Comparison of ENCODE assay signal across 7 cellular contexts in the genomic region with DNA sequence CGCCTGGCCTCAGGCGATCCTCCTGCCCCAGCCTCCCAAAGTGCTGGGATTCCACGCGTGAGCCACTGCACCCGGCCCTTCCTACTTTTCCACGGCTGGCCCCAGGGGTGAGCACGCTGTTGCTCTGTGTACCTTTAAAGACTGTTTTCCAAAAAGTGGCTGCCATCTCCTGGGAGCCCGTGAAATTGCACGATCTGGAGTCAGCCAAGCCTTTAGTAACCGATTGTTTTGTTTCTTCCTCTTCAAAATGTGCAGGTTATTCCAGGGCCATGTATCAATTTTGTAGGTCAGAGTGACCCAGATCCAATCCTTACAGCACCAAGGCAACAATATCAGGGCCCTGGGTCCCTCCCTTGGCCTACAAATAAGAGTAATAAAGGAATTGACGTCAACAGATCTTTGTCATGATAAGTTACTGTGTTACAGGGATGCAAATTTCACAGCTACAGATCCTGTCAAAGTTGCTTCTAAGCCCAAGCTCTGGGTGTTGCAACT.
A peak's percentile ranks its signal among the peaks of the same experiment; 100 is the strongest.
DNase-seq lines count a peak whose midpoint lies in the region; ATAC-seq and TF ChIP-seq lines count a peak whose summit lies in the region.

No MANE protein-coding gene starts in this region.

- H3K27ac ChIP-seq in MM.1S (ENCODE audit: low read length) (no peak overlapping the region), thyroid gland (peak overlapping the region in 1 of 3 donors; percentile 36)

- H3K27ac Mint-ChIP-seq in chondrocyte (ENCODE audit: unreplicated experiment), result peak overlapping the region; percentile 85

- no peaks in the 10 kb centered on the region for H3K9me2 ChIP-seq in MM.1S (replicated peaks; ENCODE audit: insufficient read depth, low read length)

- DNase-seq in GM06990 (ENCODE audit: extremely low read depth, insufficient read length), result no peak
- DNase-seq in MM.1S, result peak; percentile 49
- peak; percentile 1 for DNase-seq in SIG-M5 (lab: John Stamatoyannopoulos, UW)
- DNase-seq in chondrocyte (ENCODE audit: low spot score), result no peak
- DNase-seq in left kidney (ENCODE audit: low read depth, low spot score), result peak; percentile 88
- peak; percentile 58 to 65 for DNase-seq in thyroid gland

- WGBS in thyroid gland, 2 donors, result 16 to 21% methylated on average over 10 to 11 of the region's 11 CpGs

- H3K4me3 Mint-ChIP-seq in chondrocyte (ENCODE audit: unreplicated experiment), result no peak overlapping the region

- H3K4me1 ChIP-seq in MM.1S (ENCODE audit: low read length) (no peaks in the 10 kb centered on the region), thyroid gland (peaks cover 0 to 7% of the 10 kb centered on the region in 2 donors)

- H3K27me3 Mint-ChIP-seq in chondrocyte (ENCODE audit: low read depth), result peaks cover 27% of the 10 kb centered on the region

- H3F3A ChIP-seq in MM.1S (ENCODE audit: insufficient read depth, low read length), result no peaks in the 10 kb centered on the region

- no peaks in the 10 kb centered on the region for H4K20me1 ChIP-seq in MM.1S (ENCODE audit: insufficient read depth, low read length)

- no peak for TF ChIP-seq POLR2A in thyroid gland (IDR thresholded peaks at IDR 0.05)

- H3K36me3 ChIP-seq in GM06990 (ENCODE audit: control insufficient read depth, insufficient read depth, low read length), result no peaks in the 10 kb centered on the region
- H3K36me3 ChIP-seq in MM.1S (replicated peaks; ENCODE audit: insufficient read depth, low read length), result no peaks in the 10 kb centered on the region
- no peaks in the 10 kb centered on the region for H3K36me3 ChIP-seq in thyroid gland

- no peak overlapping the region for H3K9ac ChIP-seq in MM.1S (ENCODE audit: low read length)

- peaks cover 13% of the 10 kb centered on the region for H3K4me1 Mint-ChIP-seq in chondrocyte (ENCODE audit: low read depth)

- H3K27me3 ChIP-seq in GM06990 (replicated peaks; ENCODE audit: control insufficient read depth, insufficient read depth, low read length) (peaks cover 1% of the 10 kb centered on the region), MM.1S (replicated peaks; ENCODE audit: insufficient read depth, low read length) (no peaks in the 10 kb centered on the region), thyroid gland (no peaks in the 10 kb centered on the region)

- H3K4me2 ChIP-seq in MM.1S (ENCODE audit: low read depth, low read length), result no peak overlapping the region; the same call in 1 of the 2 replicates

- 0 out of 2 replicates have a peak overlapping the region, but pooled peaks have one; percentile 1 for H2AFZ ChIP-seq in MM.1S (ENCODE audit: low read length)

- no peaks in the 10 kb centered on the region for H3K79me2 ChIP-seq in MM.1S (ENCODE audit: low read length)

- H3K9me3 ChIP-seq in MM.1S (replicated peaks; ENCODE audit: insufficient read depth, low read length) (no peaks in the 10 kb centered on the region), thyroid gland (no peaks in the 10 kb centered on the region)

- no peak overlapping the region for H3K4me3 ChIP-seq in GM06990 (replicated peaks; ENCODE audit: low read depth, low read length)
- no peak overlapping the region for H3K4me3 ChIP-seq in MM.1S (ENCODE audit: low read length)
- no peak overlapping the region for H3K4me3 ChIP-seq in thyroid gland (replicated peaks in 1 of 3)

- H3K9me3 Mint-ChIP-seq in chondrocyte (ENCODE audit: low read depth), result no peaks in the 10 kb centered on the region

- peak; percentile 66 for ATAC-seq in GM21825 (IDR thresholded peaks at IDR 0.05; ENCODE audit: unreplicated experiment)

- peak; percentile 72 for TF ChIP-seq CTCF in GM06990 (IDR thresholded peaks at IDR 0.05; ENCODE audit: insufficient read depth, low read length, poor library complexity, severe bottlenecking)
- peak; percentile 52 for TF ChIP-seq CTCF in MM.1S (IDR thresholded peaks at IDR 0.05; ENCODE audit: low read length)
- peak; percentile 90 for TF ChIP-seq CTCF in chondrocyte (IDR thresholded peaks at IDR 0.05)
- peak; percentile 24 to 70 (median 64) for TF ChIP-seq CTCF in thyroid gland (IDR thresholded peaks at IDR 0.05)

- H3K36me3 Mint-ChIP-seq in chondrocyte (ENCODE audit: low read depth), result no peaks in the 10 kb centered on the region

- intact Hi-C loops in thyroid gland (cut with DNase I), result no loop called here

Comparison
In these comparisons a context has a peak if more than half of its experiments do, and no peak if none do; other contexts are left out.
1. DNase-seq: peak in MM.1S (single experiment), SIG-M5 (single experiment), left kidney (single experiment) and thyroid gland (2 of 2); none in GM06990 (single experiment) and chondrocyte (single experiment).
2. Peak in every context shown above with its lines, with median percentiles within 50 percentile points of each other: CTCF ChIP-seq.